In genomic region chr12:89210277-89210676, GRCh38 we compare ENCODE assay signal across 23 cellular contexts.
A peak's percentile ranks its signal among the peaks of the same experiment; 100 is the strongest.
DNase-seq lines count a peak whose midpoint lies in the region; ATAC-seq, FAIRE-seq and TF ChIP-seq lines count a peak whose summit lies in the region.
"Had no signal": no experiment of that assay in that cellular context is flagged by ENCODE, and none has a peak within 500 bp of the region (broad histone marks: within the 10 kb centered on the region; RNA-seq: fewer than 3 reads in every experiment).

No MANE protein-coding gene starts in this region.

- no peak overlapping the region for H2BK15ac ChIP-seq in H1 (ENCODE audit: low read length)

- no peak overlapping the region for H2AK5ac ChIP-seq in H1 (ENCODE audit: low read depth, low read length)

- H3K18ac ChIP-seq in H1 (ENCODE audit: extremely low read depth, low read length): no peak overlapping the region

- H2BK12ac ChIP-seq in H1 (ENCODE audit: low read depth, low read length): no peak overlapping the region

- H2BK5ac ChIP-seq in H1 (ENCODE audit: low read depth, low read length): no peak overlapping the region

- TF ChIP-seq POLR2A in H1 (IDR thresholded peaks at IDR 0.05; ENCODE audit: control extremely low read depth in 1 of 2, low read depth in 2 of 2, low read length in 2 of 2): no peak

- no peaks in the 10 kb centered on the region for H3K23me2 ChIP-seq in H1 (ENCODE audit: low read depth, low read length)

- no peak for TF ChIP-seq EP300 in H1 (IDR thresholded peaks at IDR 0.05; ENCODE audit: borderline replicate concordance in 1 of 2, low read depth in 2 of 2, low read length in 2 of 2)

- no peaks in the 10 kb centered on the region for H3K79me1 ChIP-seq in H1 (ENCODE audit: low read depth, low read length)

- H4K8ac ChIP-seq in H1 (ENCODE audit: extremely low read depth, insufficient read depth, low read length): no peak overlapping the region

- H4K20me1 ChIP-seq in DND-41 (ENCODE audit: insufficient read depth, low read length): no peaks in the 10 kb centered on the region
- H4K20me1 ChIP-seq in H1 (replicated peaks in 1 of 2; ENCODE audit: control insufficient read depth in 1 of 2, insufficient read depth in 2 of 2, low read length in 2 of 2): no peaks in the 10 kb centered on the region

- no peak overlapping the region for H3K23ac ChIP-seq in H1 (ENCODE audit: insufficient read length)

- H3K36me3 ChIP-seq in DND-41 (ENCODE audit: insufficient read depth, low read length): no peaks in the 10 kb centered on the region
- no peaks in the 10 kb centered on the region for H3K36me3 ChIP-seq in H1 (ENCODE audit: control insufficient read depth in 2 of 4, insufficient read depth in 4 of 4, low read length in 3 of 4)
- H3K36me3 ChIP-seq in right atrium auricular region: no peaks in the 10 kb centered on the region
- H3K36me3 ChIP-seq: HAP-1, left lung, neutrophil, tibial nerve had no signal

- no peak overlapping the region for H3K4ac ChIP-seq in H1 (replicated peaks; ENCODE audit: insufficient read length, low read depth, low read length)

- no peak for DNase-seq in DND-41
- no peak for DNase-seq in H1 (ENCODE audit: low read depth in 1 of 2, low spot score in 2 of 2)
- no peak for DNase-seq in NCI-H510A treated with DMSO at 0.1 percent for 48 hours (lab: John Stamatoyannopoulos, UW)
- DNase-seq in stimulated activated CD4-positive, alpha-beta T cell treated with anti-CD3 and anti-CD28 coated beads, Interleukin-4, amount 100 ng/mL, for 4 hours: no peak
- no peak for DNase-seq in right atrium auricular region (ENCODE audit: low spot score)
- DNase-seq: activated CD4-positive, alpha-beta T cell treated with anti-CD3 and anti-CD28 coated beads, Interleukin-2, amount 50 U/mL, for 48 hours; activated naive CD4-positive, alpha-beta T cell treated with anti-CD3 and anti-CD28 coated beads, Interleukin-2, amount 10 ng/mL, durations not matched to agents 7 days and 5 days; effector CD8-positive, alpha-beta T cell; left lung; mucosa of descending colon; NCI-H1105 treated with DMSO at 0.1 percent for 48 hours; NCI-H748 treated with DMSO at 0.1 percent for 48 hours; retina; Right ventricle myocardium superior; stimulated activated CD4-positive, alpha-beta T cell treated with anti-CD3 and anti-CD28 coated beads, Interleukin-12 subunit alpha, Interleukin-12 subunit beta, amount 100 ng/mL, for 4 hours; T-cell had no signal

- no peak for FAIRE-seq in H1 (lab: Jason Lieb, UNC)
- FAIRE-seq: HTR-8/SVneo had no signal

- no peaks in the 10 kb centered on the region for H3K9me3 ChIP-seq in DND-41 (ENCODE audit: insufficient read depth, low read length, severe bottlenecking)
- H3K9me3 ChIP-seq in H1 (ENCODE audit: insufficient read depth in 2 of 2, low read depth in 1 of 2, low read length in 1 of 2): no peaks in the 10 kb centered on the region
- H3K9me3 ChIP-seq in right atrium auricular region: no peaks in the 10 kb centered on the region
- H3K9me3 ChIP-seq: HAP-1, left lung, mucosa of descending colon, neutrophil, tibial nerve had no signal

- CTCF ChIA-PET in H1 (lab: Charles Lee; ENCODE audit: partially characterized antibody): no interaction called here

- no peak overlapping the region for H3K27ac ChIP-seq in DND-41 (ENCODE audit: low read length)
- H3K27ac ChIP-seq in H1 (ENCODE audit: low read depth, low read length): no peak overlapping the region
- H3K27ac ChIP-seq in right atrium auricular region: no peak overlapping the region
- H3K27ac ChIP-seq: left lung, neutrophil, tibial nerve had no signal

- H3K9ac ChIP-seq in DND-41 (ENCODE audit: low read depth, low read length) (no peak overlapping the region), H1 (replicated peaks in 1 of 4; ENCODE audit: extremely low read depth in 1 of 4, low read depth in 3 of 4, low read length in 3 of 4) (no peak overlapping the region)

- POLR2A ChIA-PET in H1 (lab: Charles Lee; ENCODE audit: partially characterized antibody): no interaction called here

- TF ChIP-seq CTCF in DND-41 (IDR thresholded peaks at IDR 0.05; ENCODE audit: borderline replicate concordance, extremely low read depth, low read length, poor library complexity, severe bottlenecking): no peak
- no peak for TF ChIP-seq CTCF in H1 (IDR thresholded peaks at IDR 0.05; ENCODE audit: control extremely low read depth in 1 of 3, insufficient read depth in 1 of 3, low read depth in 1 of 3, low read length in 3 of 3)
- TF ChIP-seq CTCF in right atrium auricular region (IDR thresholded peaks at IDR 0.05): no peak

- no peak for TF ChIP-seq RAD21 in H1 (IDR thresholded peaks at IDR 0.05 in 1 of 2, conservative IDR thresholded peaks at IDR 0.05 in 1 of 2; ENCODE audit: low read depth in 2 of 2, low read length in 2 of 2)

- H4K91ac ChIP-seq in H1 (replicated peaks; ENCODE audit: insufficient read length, low read length): no peak overlapping the region

- H3K56ac ChIP-seq in H1 (replicated peaks; ENCODE audit: insufficient read length, low read depth, low read length): no peak overlapping the region

- H3K14ac ChIP-seq in H1 (ENCODE audit: insufficient read length): no peak overlapping the region

- H3K4me3 ChIP-seq in DND-41 (ENCODE audit: low read depth in 1 of 2, low read length in 2 of 2): no peak overlapping the region
- H3K4me3 ChIP-seq in H1 (ENCODE audit: extremely low read depth in 1 of 4, insufficient read depth in 2 of 4, low read depth in 3 of 4, low read length in 4 of 4): no peak overlapping the region
- no peak overlapping the region for H3K4me3 ChIP-seq in right atrium auricular region
- H3K4me3 ChIP-seq: HAP-1, left lung, mucosa of descending colon, tibial nerve had no signal

- H2BK20ac ChIP-seq in H1 (ENCODE audit: low read length): no peak overlapping the region

- H2AFZ ChIP-seq in DND-41 (ENCODE audit: low read depth, low read length) (peak overlapping the region; percentile 11; the same call in 1 of the 2 replicates), H1 (ENCODE audit: low read length) (no peak overlapping the region)

- ATAC-seq in DND-41 (ENCODE audit: insufficient read depth, low read depth) (no peak), GM18511 (IDR thresholded peaks at IDR 0.05; ENCODE audit: unreplicated experiment) (peak; percentile 43), HG02885 (IDR thresholded peaks at IDR 0.05; ENCODE audit: poor library complexity, unreplicated experiment) (peak; percentile 60)
- ATAC-seq: esophagus mucosa, left lung, mucosa of descending colon, T-cell had no signal

- H3K27me3 ChIP-seq in DND-41 (ENCODE audit: insufficient read depth, low read length, poor library complexity) (no peaks in the 10 kb centered on the region), H1 (replicated peaks in 1 of 4; ENCODE audit: control insufficient read depth in 3 of 4, extremely low read depth in 1 of 4, insufficient read depth in 3 of 4, low read length in 3 of 4) (no peaks in the 10 kb centered on the region), right atrium auricular region (no peaks in the 10 kb centered on the region)
- H3K27me3 ChIP-seq: left lung, neutrophil, tibial nerve had no signal

- no peak overlapping the region for H4K5ac ChIP-seq in H1 (ENCODE audit: insufficient read length, low read depth, low read length)

- WGBS in H1 (ENCODE audit: extremely low coverage in 1 of 2, insufficient coverage in 1 of 2, insufficient read length in 1 of 2, insufficient replicate concordance in 2 of 2, low coverage in 1 of 2, low lambda C conversion rate in 2 of 2, missing lambda C conversion rate in 1 of 2), 2 experiments: 86% methylated on average over 2 of the region's 2 CpGs; no CpG with 5 or more reads in 1 of the 2 experiments

- H3K4me2 ChIP-seq in DND-41 (ENCODE audit: insufficient read depth, low read length) (no peak overlapping the region), H1 (ENCODE audit: insufficient read depth in 1 of 2, low read depth in 2 of 2, low read length in 2 of 2) (no peak overlapping the region)

- no peak overlapping the region for H2BK120ac ChIP-seq in H1 (replicated peaks; ENCODE audit: low read depth, low read length)

- H3K79me2 ChIP-seq in DND-41 (ENCODE audit: insufficient read depth, low read length) (no peaks in the 10 kb centered on the region), H1 (ENCODE audit: control insufficient read depth in 1 of 2, insufficient read depth in 2 of 2, low read length in 2 of 2) (no peaks in the 10 kb centered on the region)

- peaks cover 33% of the 10 kb centered on the region for H3K4me1 ChIP-seq in DND-41 (ENCODE audit: insufficient read depth, low read length)
- H3K4me1 ChIP-seq in H1 (replicated peaks in 1 of 4; ENCODE audit: control insufficient read depth in 3 of 4, insufficient read depth in 4 of 4, low read length in 3 of 4): no peaks in the 10 kb centered on the region
- no peaks in the 10 kb centered on the region for H3K4me1 ChIP-seq in right atrium auricular region
- H3K4me1 ChIP-seq: HAP-1 had no signal

TF ChIP-seq in H1, 55 proteins besides CTCF, POLR2A, EP300 and RAD21:
- TF ChIP-seq TEAD4 (IDR thresholded peaks at IDR 0.05; ENCODE audit: low read depth, low read length) (0 out of 2 replicates have a peak, but pooled peaks have one; percentile 19), EZH2 (IDR thresholded peaks at IDR 0.05; ENCODE audit: low read depth, low read length, severe bottlenecking) (no peak)
